26 cellular contexts compared by ENCODE assay signal in the genomic region with DNA sequence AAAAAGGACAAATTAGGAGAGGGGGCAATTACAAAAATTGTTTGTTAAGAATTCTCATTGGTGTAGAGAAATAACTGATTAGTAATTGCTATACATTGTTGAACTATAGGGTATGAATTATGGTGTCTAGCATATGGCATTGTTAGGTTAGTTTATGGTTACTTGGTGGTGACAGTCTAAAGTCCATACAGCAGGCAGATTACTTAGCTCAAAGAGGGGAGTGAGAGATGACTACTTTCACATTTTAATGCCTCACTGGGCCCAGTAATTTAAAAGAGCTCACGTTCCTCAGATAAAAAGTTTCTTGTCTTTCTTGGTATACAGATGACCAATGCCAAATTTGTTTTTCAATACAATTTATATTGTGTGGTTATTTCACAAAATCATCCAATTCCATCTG.
"Had no signal": no experiment of that assay in that cellular context is flagged by ENCODE, and none has a peak within 500 bp of the region (broad histone marks: within the 10 kb centered on the region; RNA-seq: fewer than 3 reads in every experiment).

No MANE protein-coding gene starts in this region.

- H3K4me3 Mint-ChIP-seq: naive thymus-derived CD8-positive, alpha-beta T cell; nephron; neural crest cell; stimulated activated naive B cell treated with anti-CD40 and anti-IgM and Interleukin-4, amounts not matched to agents 10 μg/mL and 1 μg/mL and 100 μg/mL, for 72 hours had no signal

- ATAC-seq: left cardiac atrium; left lung; naive thymus-derived CD8-positive, alpha-beta T cell; right lobe of liver; stimulated activated naive B cell treated with anti-CD40 and anti-IgM and Interleukin-4, amounts not matched to agents 10 μg/mL and 1 μg/mL and 100 μg/mL, for 72 hours; stimulated activated naive CD8-positive, alpha-beta T cell treated with anti-CD3 and anti-CD28 coated beads, Interleukin-15, Interleukin-2, amounts not matched to agents 100 U/mL and 50 U/mL, for 24 hours had no signal

- H3K4me3 ChIP-seq: hepatocyte, left lung, lung, right atrium auricular region, right lobe of liver, stomach, testis, thyroid gland, transverse colon, upper lobe of left lung, vagina had no signal

- H3K4me1 Mint-ChIP-seq: nephron, neural crest cell had no signal

- H3K27ac Mint-ChIP-seq: naive thymus-derived CD8-positive, alpha-beta T cell; nephron; stimulated activated naive B cell treated with anti-CD40 and anti-IgM and Interleukin-4, amounts not matched to agents 10 μg/mL and 1 μg/mL and 100 μg/mL, for 72 hours had no signal

- H3K36me3 ChIP-seq: right atrium auricular region, thyroid gland, vagina had no signal

- H3K27me3 Mint-ChIP-seq: naive thymus-derived CD8-positive, alpha-beta T cell; stimulated activated naive B cell treated with anti-CD40 and anti-IgM and Interleukin-4, amounts not matched to agents 10 μg/mL and 1 μg/mL and 100 μg/mL, for 72 hours had no signal

- H3K27ac ChIP-seq: hepatocyte, left lung, parathyroid adenoma, right atrium auricular region, right lobe of liver, stomach, testis, thyroid gland, transverse colon, upper lobe of left lung, vagina had no signal

- H3K4me1 ChIP-seq: left lung, parathyroid adenoma, right lobe of liver, stomach, testis, upper lobe of left lung, vagina had no signal

- H3K9me3 Mint-ChIP-seq: naive thymus-derived CD8-positive, alpha-beta T cell; stimulated activated naive B cell treated with anti-CD40 and anti-IgM and Interleukin-4, amounts not matched to agents 10 μg/mL and 1 μg/mL and 100 μg/mL, for 72 hours had no signal

- H3K9me3 ChIP-seq: left lung, right atrium auricular region, right lobe of liver, stomach, testis, thyroid gland, transverse colon, upper lobe of left lung, vagina had no signal

- H3K27me3 ChIP-seq: hepatocyte, left lung, right atrium auricular region, right lobe of liver, stomach, testis, thyroid gland, transverse colon, upper lobe of left lung, vagina had no signal

- DNase-seq: islet precursor cell; kidney glomerular epithelial cell; left cardiac atrium; left lung; midbrain; naive thymus-derived CD8-positive, alpha-beta T cell; nucleus accumbens; right lobe of liver; stimulated activated CD4-positive, alpha-beta T cell treated with anti-CD3 and anti-CD28 coated beads, Interleukin-12 subunit alpha, Interleukin-12 subunit beta, amount 100 ng/mL, for 4 hours; stimulated activated CD4-positive, alpha-beta T cell treated with anti-CD3 and anti-CD28 coated beads, Interleukin-15, amount 100 ng/mL, for 24 hours; stimulated activated CD4-positive, alpha-beta T cell treated with anti-CD3 and anti-CD28 coated beads, Interleukin-2, amount 100 ng/mL, for 24 hours; stimulated activated CD4-positive, alpha-beta T cell treated with anti-CD3 and anti-CD28 coated beads, Interleukin-4, amount 100 ng/mL, for 1 hour; stimulated activated naive B cell treated with anti-CD40 and anti-IgM and Interleukin-4, amounts not matched to agents 10 μg/mL and 1 μg/mL and 100 μg/mL, for 72 hours; stimulated activated naive CD8-positive, alpha-beta T cell treated with anti-CD3 and anti-CD28 coated beads, Interleukin-15, Interleukin-2, amounts not matched to agents 100 U/mL and 50 U/mL, for 24 hours; stomach; testis; thyroid gland; transverse colon; upper lobe of left lung had no signal
